17 cellular contexts compared by ENCODE assay signal in genomic region chr5:95549030-95549429, GRCh38. TPM values are rescaled to one million over a fixed set of nuclear protein-coding genes. Genes with fewer than 3 reads are reported as not detected.
DNase-seq lines count a peak whose midpoint lies in the region; ATAC-seq, FAIRE-seq and TF ChIP-seq lines count a peak whose summit lies in the region.
"Had no signal": no experiment of that assay in that cellular context is flagged by ENCODE, and none has a peak within 500 bp of the region (broad histone marks: within the 10 kb centered on the region; RNA-seq: fewer than 3 reads in every experiment).

No MANE protein-coding gene starts in this region.

- no peak overlapping the region for H3K4me3 Mint-ChIP-seq in glutamatergic neuron (ENCODE audit: unreplicated experiment)
- no peak overlapping the region for H3K4me3 Mint-ChIP-seq in activated T-helper 2 cell treated with anti-CD3 and anti-CD28 coated beads, Interferon-gamma antibody, Interleukin-2, Interleukin-4, amounts not matched to agents 10 μg/mL and 5 μg/mL and 100 μg/mL, durations not matched to agents 14 hours and 24 hours and 36 hours (ENCODE audit: low read depth)
- H3K4me3 Mint-ChIP-seq: GM23338 had no signal

- no peaks in the 10 kb centered on the region for H3K27me3 ChIP-seq in GM12878 (replicated peaks in 1 of 2; ENCODE audit: control insufficient read depth in 2 of 2, insufficient read depth in 2 of 2, low read length in 1 of 2)
- H3K27me3 ChIP-seq: BE2C had no signal

- TF ChIP-seq CTCF in GM12878 (IDR thresholded peaks at IDR 0.05 in 2 of 3, conservative IDR thresholded peaks at IDR 0.05 in 1 of 3; ENCODE audit: control insufficient read depth in 2 of 3, extremely low read depth in 1 of 3, insufficient read depth in 1 of 3, low read depth in 3 of 3, low read length in 3 of 3), result no peak
- TF ChIP-seq CTCF in glutamatergic neuron (IDR thresholded peaks at IDR 0.05; ENCODE audit: partially characterized antibody, unreplicated experiment), result no peak

- TF ChIP-seq EP300 in GM12878 (IDR thresholded peaks at IDR 0.05; ENCODE audit: borderline replicate concordance in 1 of 2, control insufficient read depth in 1 of 2, low read depth in 2 of 2, low read length in 2 of 2), result no peak

- H3K9ac ChIP-seq in GM12878 (ENCODE audit: control insufficient read depth, insufficient read depth, low read length), result no peak overlapping the region

- no peak for ATAC-seq in GM12878
- ATAC-seq: GM23338 had no signal

- no peaks in the 10 kb centered on the region for H3K9me3 Mint-ChIP-seq in glutamatergic neuron (ENCODE audit: unreplicated experiment)
- H3K9me3 Mint-ChIP-seq in activated T-helper 2 cell treated with anti-CD3 and anti-CD28 coated beads, Interferon-gamma antibody, Interleukin-2, Interleukin-4, amounts not matched to agents 10 μg/mL and 5 μg/mL and 100 μg/mL, durations not matched to agents 14 hours and 24 hours and 36 hours, result no peaks in the 10 kb centered on the region
- H3K9me3 Mint-ChIP-seq: CD4-positive, CD25-positive, alpha-beta regulatory T cell; GM23338 had no signal

- peak overlapping the region; percentile 3 for H3K27ac Mint-ChIP-seq in glutamatergic neuron (ENCODE audit: unreplicated experiment)
- H3K27ac Mint-ChIP-seq in activated T-helper 2 cell treated with anti-CD3 and anti-CD28 coated beads, Interferon-gamma antibody, Interleukin-2, Interleukin-4, amounts not matched to agents 10 μg/mL and 5 μg/mL and 100 μg/mL, durations not matched to agents 14 hours and 24 hours and 36 hours, result no peak overlapping the region
- H3K27ac Mint-ChIP-seq: GM23338 had no signal

- H3K4me1 ChIP-seq in GM12878 (ENCODE audit: control insufficient read depth, insufficient read depth, low read length), result no peaks in the 10 kb centered on the region
- H3K4me1 ChIP-seq: BE2C, Caco-2 had no signal

- BruUV-seq in GM12878 (replicated peaks; lab: Mats Ljungman, UMichigan), result no TSS peak

- peaks cover 4% of the 10 kb centered on the region for H3K27me3 Mint-ChIP-seq in glutamatergic neuron (ENCODE audit: unreplicated experiment)
- H3K27me3 Mint-ChIP-seq in activated T-helper 2 cell treated with anti-CD3 and anti-CD28 coated beads, Interferon-gamma antibody, Interleukin-2, Interleukin-4, amounts not matched to agents 10 μg/mL and 5 μg/mL and 100 μg/mL, durations not matched to agents 14 hours and 24 hours and 36 hours (ENCODE audit: low read depth), result no peaks in the 10 kb centered on the region
- H3K27me3 Mint-ChIP-seq: CD4-positive, CD25-positive, alpha-beta regulatory T cell had no signal

- peak; percentile 11 for FAIRE-seq in GM19239 (lab: Jason Lieb, UNC)
- peak; percentile 73 for FAIRE-seq in GM12878 (lab: Jason Lieb, UNC)
- FAIRE-seq: A204.1, D721Med had no signal

- TF ChIP-seq RAD21 in GM12878 (IDR thresholded peaks at IDR 0.05; ENCODE audit: insufficient read depth, low read depth, low read length), result no peak

- CTCF ChIA-PET in GM12878 (lab: Yijun Ruan, JAX), result no interaction called here

- no peak overlapping the region for H3K4me3 ChIP-seq in GM12878
- H3K4me3 ChIP-seq: GM23338 had no signal

- no peak overlapping the region; the same call in 1 of the 2 replicates for H3K4me2 ChIP-seq in GM12878 (ENCODE audit: control insufficient read depth, insufficient read depth)
- H3K4me2 ChIP-seq: GM23338 had no signal

- no peak for TF ChIP-seq POLR2A in GM12878 (IDR thresholded peaks at IDR 0.05; ENCODE audit: low read depth, low read length)

- no peaks in the 10 kb centered on the region for H3K36me3 Mint-ChIP-seq in glutamatergic neuron (ENCODE audit: unreplicated experiment)
- H3K36me3 Mint-ChIP-seq in activated T-helper 2 cell treated with anti-CD3 and anti-CD28 coated beads, Interferon-gamma antibody, Interleukin-2, Interleukin-4, amounts not matched to agents 10 μg/mL and 5 μg/mL and 100 μg/mL, durations not matched to agents 14 hours and 24 hours and 36 hours (ENCODE audit: low read depth), result peaks cover 48% of the 10 kb centered on the region

- POLR2A ChIA-PET in GM12878 (lab: Charles Lee), result no interaction called here

- H3K36me3 ChIP-seq in GM12878 (ENCODE audit: control insufficient read depth in 2 of 2, insufficient read depth in 2 of 2, low read length in 1 of 2), result peaks cover 0 to 3% of the 10 kb centered on the region in 2 experiments; a peak in 1 of 4 replicates

- intact Hi-C loops in GM12878 (cut with micrococcal nuclease; ENCODE audit: unreplicated experiment), result no loop called here
- intact Hi-C loops in activated T-helper 2 cell treated with anti-CD3 and anti-CD28 coated beads, Interferon-gamma antibody, Interleukin-2, Interleukin-4, amounts not matched to agents 10 μg/mL and 5 μg/mL and 100 μg/mL, durations not matched to agents 14 hours and 24 hours and 36 hours (cut with micrococcal nuclease), result no loop called here

- H2AFZ ChIP-seq in GM12878 (ENCODE audit: control insufficient read depth, low read depth, low read length), result no peak overlapping the region
- H2AFZ ChIP-seq: GM23338 had no signal

- H4K20me1 ChIP-seq in GM12878 (ENCODE audit: control insufficient read depth, insufficient read depth), result no peaks in the 10 kb centered on the region

- no peak overlapping the region for H3K27ac ChIP-seq in GM12878 (ENCODE audit: control insufficient read depth, insufficient read depth)

- H3K4me1 Mint-ChIP-seq in glutamatergic neuron (ENCODE audit: low read depth, unreplicated experiment), result peaks cover 19% of the 10 kb centered on the region
- H3K4me1 Mint-ChIP-seq in activated T-helper 2 cell treated with anti-CD3 and anti-CD28 coated beads, Interferon-gamma antibody, Interleukin-2, Interleukin-4, amounts not matched to agents 10 μg/mL and 5 μg/mL and 100 μg/mL, durations not matched to agents 14 hours and 24 hours and 36 hours (ENCODE audit: low read depth), result peaks cover 28% of the 10 kb centered on the region

- RAD21 ChIA-PET in GM12878 (lab: Charles Lee; ENCODE audit: unreplicated experiment), result no interaction called here

- peaks cover 11% of the 10 kb centered on the region for H3K79me2 ChIP-seq in GM12878 (ENCODE audit: control insufficient read depth, insufficient read depth, low read length)

- no peaks in the 10 kb centered on the region; the same call in 2 of the 3 replicates for H3K9me3 ChIP-seq in GM12878 (replicated peaks; ENCODE audit: control insufficient read depth, insufficient read depth, low read length)
- H3K9me3 ChIP-seq: BE2C, Caco-2 had no signal

- DNase-seq in GM19239 (ENCODE audit: insufficient read length, low spot score) (no peak), GM12878 (ENCODE audit: low read depth, low spot score) (no peak), glutamatergic neuron (no peak), G401 (ENCODE audit: low spot score) (no peak)
- DNase-seq in activated T-helper 2 cell treated with anti-CD3 and anti-CD28 coated beads, Interferon-gamma antibody, Interleukin-2, Interleukin-4, amounts not matched to agents 10 μg/mL and 5 μg/mL and 100 μg/mL, durations not matched to agents 14 hours and 24 hours and 36 hours (ENCODE audit: low spot score), result no peak
- DNase-seq in activated CD4-positive, alpha-beta T cell treated with anti-CD3 and anti-CD28 coated beads, Interleukin-2, amount 50 U/mL, for 1 hour, result no peak
- no peak for DNase-seq in activated naive CD4-positive, alpha-beta T cell treated with Interleukin-2 at 50 U/mL for 16 hours
- DNase-seq: ACHN; BE2C; C1 segment of cervical spinal cord; Caco-2; CD4-positive, CD25-positive, alpha-beta regulatory T cell; GDM1; HCEC 1CT had no signal

- SMC1A ChIA-PET in GM12878 (lab: Charles Lee; ENCODE audit: uncharacterized antibody, unreplicated experiment), result no interaction called here

- in situ Hi-C loops in GM12878 (cut with MboI) (no loop called here), G401 (cut with HindIII; ENCODE audit: low sequenced_read_pairs) (no loop called here)

RNA-seq across cellular contexts. Expression of gene SKIC3, which starts 5.7 kb away (rescaled TPM):
- 454 TPM in 2 replicates for total RNA-seq in GM12878 (2013; cell fraction: nucleolus; rRNA removed)
- total RNA-seq in GM12878 (2014; rRNA removed), result 57.3 and 74.7 TPM in 2 replicates
- total RNA-seq in GM12878 (2014; rRNA removed; fragmentation: Illumina TruSeq; extraction: Trizol), result 69.9 and 75.9 TPM in 2 replicates
- 57.0 and 65.3 TPM in 2 replicates for total RNA-seq in GM12878 (2021)
- polyA plus RNA-seq in GM12878 (2011; ENCODE audit: low read depth), result 20.6 TPM
- polyA plus RNA-seq in GM12878 (2011; rRNA removed), result 73.7 and 124 TPM in 2 replicates
- 18.9 and 19.8 TPM in 2 replicates for polyA plus RNA-seq in GM12878 (2011; cell fraction: cytosol; rRNA removed)
- polyA plus RNA-seq in GM12878 (2011; cell fraction: nucleus; rRNA removed), result 113 and 162 TPM in 2 replicates
- 26.7 and 35.8 TPM in 2 replicates for polyA plus RNA-seq in GM12878 (2012)
- polyA plus RNA-seq in GM12878 (2014; fragmentation: Illumina TruSeq; extraction: Trizol), result 49.2 and 58.4 TPM in 2 replicates
- 10 to 100 TPM; 23.6 to 42.1 TPM for polyA plus RNA-seq in GM12878 (2014; fragmentation: Nextera tagmentation; extraction: Ambion mirVana)
- 32.7 and 36.6 TPM in 2 replicates for polyA plus RNA-seq in GM12878 (2014; rRNA removed)
- 10 to 100 TPM; 54.0 to 61.3 TPM for polyA plus RNA-seq in GM12878 (2016; fragmentation: Nextera tagmentation; extraction: Ambion mirVana)
- polyA minus RNA-seq in GM12878 (2011; rRNA and poly(A)+ RNA removed), result 76.0 and 124 TPM in 2 replicates
- 23.3 and 31.5 TPM in 2 replicates for polyA minus RNA-seq in GM12878 (2011; cell fraction: cytosol; rRNA and poly(A)+ RNA removed)
- 78.8 and 92.6 TPM in 2 replicates for polyA minus RNA-seq in GM12878 (2011; cell fraction: nucleus; rRNA and poly(A)+ RNA removed)
- total RNA-seq in glutamatergic neuron (ENCODE audit: unreplicated experiment), result 163 TPM
- total RNA-seq in activated T-helper 2 cell treated with anti-CD3 and anti-CD28 coated beads, Interferon-gamma antibody, Interleukin-2, Interleukin-4, amounts not matched to agents 10 μg/mL and 5 μg/mL and 100 μg/mL, durations not matched to agents 14 hours and 24 hours and 36 hours, result 60.2 and 61.6 TPM in 2 replicates
- 45.8 and 59.0 TPM in 2 replicates for total RNA-seq in G401 (2014; rRNA removed; shearing (Covaris generic))

RNA-seq across cellular contexts. Expression of gene ARSK, which starts 5.9 kb away (rescaled TPM):
- 12.6 and 12.7 TPM in 2 replicates for total RNA-seq in GM12878 (2013; cell fraction: nucleolus; rRNA removed)
- 6.4 and 6.6 TPM in 2 replicates for total RNA-seq in GM12878 (2014; rRNA removed)
- total RNA-seq in GM12878 (2014; rRNA removed; fragmentation: Illumina TruSeq; extraction: Trizol), result 5.7 and 5.9 TPM in 2 replicates
- 4.0 and 4.6 TPM in 2 replicates for total RNA-seq in GM12878 (2021)
- 2.9 TPM for polyA plus RNA-seq in GM12878 (2011; ENCODE audit: low read depth)
- polyA plus RNA-seq in GM12878 (2011; rRNA removed), result 5.9 and 8.2 TPM in 2 replicates
- polyA plus RNA-seq in GM12878 (2011; cell fraction: cytosol; rRNA removed), result 3.0 and 3.3 TPM in 2 replicates
- 2.0 and 2.5 TPM in 2 replicates for polyA plus RNA-seq in GM12878 (2011; cell fraction: nucleus; rRNA removed)
- 3.5 and 3.8 TPM in 2 replicates for polyA plus RNA-seq in GM12878 (2012)
- 4.7 and 5.1 TPM in 2 replicates for polyA plus RNA-seq in GM12878 (2014; fragmentation: Illumina TruSeq; extraction: Trizol)
- 1 to 10 TPM; 1.6 to 3.5 TPM for polyA plus RNA-seq in GM12878 (2014; fragmentation: Nextera tagmentation; extraction: Ambion mirVana)
- polyA plus RNA-seq in GM12878 (2014; rRNA removed), result 6.9 and 7.1 TPM in 2 replicates
- 1 to 10 TPM; 8.8 to 9.5 TPM for polyA plus RNA-seq in GM12878 (2016; fragmentation: Nextera tagmentation; extraction: Ambion mirVana)
- 3.4 and 4.4 TPM in 2 replicates for polyA minus RNA-seq in GM12878 (2011; rRNA and poly(A)+ RNA removed)
- polyA minus RNA-seq in GM12878 (2011; cell fraction: cytosol; rRNA and poly(A)+ RNA removed), result 1.2 and 1.7 TPM in 2 replicates
- polyA minus RNA-seq in GM12878 (2011; cell fraction: nucleus; rRNA and poly(A)+ RNA removed), result 2.7 and 5.6 TPM in 2 replicates
- total RNA-seq in glutamatergic neuron (ENCODE audit: unreplicated experiment), result 5.5 TPM
- total RNA-seq in activated T-helper 2 cell treated with anti-CD3 and anti-CD28 coated beads, Interferon-gamma antibody, Interleukin-2, Interleukin-4, amounts not matched to agents 10 μg/mL and 5 μg/mL and 100 μg/mL, durations not matched to agents 14 hours and 24 hours and 36 hours, result 4.0 and 4.6 TPM in 2 replicates
- total RNA-seq in G401 (2014; rRNA removed; shearing (Covaris generic)), result 4.5 and 11.0 TPM in 2 replicates
